In genomic region chr3:186880392-186880791, GRCh38 we compare ENCODE assay signal across 24 cellular contexts. TPM values are rescaled to one million over a fixed set of nuclear protein-coding genes. Genes with fewer than 3 reads are reported as not detected.
DNase-seq lines count a peak whose midpoint lies in the region; ATAC-seq, FAIRE-seq and TF ChIP-seq lines count a peak whose summit lies in the region.
"Had no signal": no experiment of that assay in that cellular context is flagged by ENCODE, and none has a peak within 500 bp of the region (broad histone marks: within the 10 kb centered on the region; RNA-seq: fewer than 3 reads in every experiment).

No MANE protein-coding gene starts in this region.

- intact Hi-C loops in natural killer cell (cut with micrococcal nuclease): loop anchor here (10.0 kb wide), 1 partner anchor 54 kb away; the partner anchor contains the start of gene ST6GAL1

- peak; percentile 33 to 58 for ATAC-seq in natural killer cell treated with Interleukin-12 subunit alpha and Interleukin-12 subunit beta and Interleukin-15 and Interleukin-18, amount 100 ng/mL, for 72 hours
- no peak for ATAC-seq in natural killer cell
- peak in 1 of 4 experiments; percentile 19 for ATAC-seq in T-cell (replicated peaks in 1 of 4)
- ATAC-seq in stimulated activated naive CD8-positive, alpha-beta T cell treated with anti-CD3 and anti-CD28 coated beads, Interleukin-15, amount 100 ng/mL, for 72 hours: peak; percentile 23

- peak overlapping the region; percentile 95 to 99 for H3K27ac Mint-ChIP-seq in natural killer cell treated with Interleukin-12 subunit alpha and Interleukin-12 subunit beta and Interleukin-15 and Interleukin-18, amount 100 ng/mL, for 72 hours
- H3K27ac Mint-ChIP-seq in natural killer cell: no peak overlapping the region
- H3K27ac Mint-ChIP-seq in T-cell: peak overlapping the region; percentile 80 to 85
- H3K27ac Mint-ChIP-seq in activated naive CD4-positive, alpha-beta T cell treated with anti-CD3 and anti-CD28 coated beads, Interleukin-2, amount 50 U/mL, for 24 hours: peak overlapping the region; percentile 48
- H3K27ac Mint-ChIP-seq in stimulated activated naive CD8-positive, alpha-beta T cell treated with anti-CD3 and anti-CD28 coated beads, Interleukin-15, amount 100 ng/mL, for 72 hours: peak overlapping the region in 1 of 2 donors; percentile 66
- H3K27ac Mint-ChIP-seq: H9, neural progenitor cell had no signal

- POLR2A ChIA-PET in T-cell (lab: Charles Lee): interaction anchor here in 1 of 2 donors (0.5 kb wide), 1 partner anchor 39 kb away, joined by 4 read pairs; no protein-coding TSS in a partner anchor

- TF ChIP-seq CTCF in natural killer cell (IDR thresholded peaks at IDR 0.05): no peak

- H3K4me3 Mint-ChIP-seq in natural killer cell treated with Interleukin-12 subunit alpha and Interleukin-12 subunit beta and Interleukin-15 and Interleukin-18, amount 100 ng/mL, for 72 hours: peak overlapping the region; percentile 68
- H3K4me3 Mint-ChIP-seq in natural killer cell (no peak overlapping the region), T-cell (peak overlapping the region in 2 of 3 donors; percentile 4 to 13)
- H3K4me3 Mint-ChIP-seq in activated naive CD4-positive, alpha-beta T cell treated with anti-CD3 and anti-CD28 coated beads, Interleukin-2, amount 50 U/mL, for 24 hours: no peak overlapping the region
- peak overlapping the region; percentile 5 to 55 for H3K4me3 Mint-ChIP-seq in stimulated activated naive CD8-positive, alpha-beta T cell treated with anti-CD3 and anti-CD28 coated beads, Interleukin-15, amount 100 ng/mL, for 72 hours
- H3K4me3 Mint-ChIP-seq: H9, neural progenitor cell had no signal

- peaks cover 6% of the 10 kb centered on the region for H3K36me3 Mint-ChIP-seq in natural killer cell treated with Interleukin-12 subunit alpha and Interleukin-12 subunit beta and Interleukin-15 and Interleukin-18, amount 100 ng/mL, for 72 hours
- H3K36me3 Mint-ChIP-seq in natural killer cell (no peaks in the 10 kb centered on the region), T-cell (peaks cover 8% of the 10 kb centered on the region)
- no peaks in the 10 kb centered on the region for H3K36me3 Mint-ChIP-seq in activated naive CD4-positive, alpha-beta T cell treated with anti-CD3 and anti-CD28 coated beads, Interleukin-2, amount 50 U/mL, for 24 hours
- H3K36me3 Mint-ChIP-seq: neural progenitor cell had no signal

- H3K9me3 Mint-ChIP-seq in natural killer cell treated with Interleukin-12 subunit alpha and Interleukin-12 subunit beta and Interleukin-15 and Interleukin-18, amount 100 ng/mL, for 72 hours: peaks cover 3% of the 10 kb centered on the region
- H3K9me3 Mint-ChIP-seq in natural killer cell: no peaks in the 10 kb centered on the region
- H3K9me3 Mint-ChIP-seq in T-cell: no peaks in the 10 kb centered on the region
- H3K9me3 Mint-ChIP-seq in activated naive CD4-positive, alpha-beta T cell treated with anti-CD3 and anti-CD28 coated beads, Interleukin-2, amount 50 U/mL, for 24 hours: no peaks in the 10 kb centered on the region
- H3K9me3 Mint-ChIP-seq in stimulated activated naive CD8-positive, alpha-beta T cell treated with anti-CD3 and anti-CD28 coated beads, Interleukin-15, amount 100 ng/mL, for 72 hours: peaks cover 0 to 5% of the 10 kb centered on the region in 2 donors

- no peak for TF ChIP-seq POLR2A in GM12892 (IDR thresholded peaks at IDR 0.05; ENCODE audit: low read depth, low read length)

- CTCF ChIA-PET in T-cell (lab: Charles Lee): interaction anchor here in 1 of 2 donors (0.9 to 1.0 kb wide), 2 partner anchors 31 to 36 kb away, joined by 3 read pairs; no protein-coding TSS in a partner anchor

- no peak for DNase-seq in natural killer cell treated with Interleukin-12 subunit alpha and Interleukin-12 subunit beta and Interleukin-15 and Interleukin-18, amount 100 ng/mL, for 72 hours (ENCODE audit: low spot score)
- DNase-seq in natural killer cell (no peak), T-cell (no peak), GM12892 (ENCODE audit: insufficient read length) (no peak), NCI-H510A treated with DMSO at 0.1 percent for 48 hours (lab: John Stamatoyannopoulos, UW) (no peak)
- DNase-seq in stimulated activated naive CD8-positive, alpha-beta T cell treated with anti-CD3 and anti-CD28 coated beads, Interleukin-15, amount 100 ng/mL, for 72 hours: no peak
- DNase-seq: activated CD4-positive, CD25-positive, alpha-beta regulatory T cell treated with anti-CD3 and anti-CD28 coated beads, Interleukin-2, amount 50 U/mL, for 72 hours; amniotic stem cell; Caco-2; dorsolateral prefrontal cortex; foreskin fibroblast; H9; left ventricle myocardium inferior; NCI-H1105 treated with DMSO at 0.1 percent for 48 hours; NCI-H2081; NCI-H446 treated with DMSO at 0.1 percent for 48 hours; NK-92 treated with Interleukin-12 subunit alpha and Interleukin-12 subunit beta, amount 100 ng/mL, for 24 hours; stimulated activated CD4-positive, alpha-beta T cell treated with anti-CD3 and anti-CD28 coated beads, Interleukin-2, amount 100 ng/mL, for 24 hours; stimulated activated naive CD4-positive, alpha-beta T cell treated with Interleukin-2 at 50 U/mL for 16 hours had no signal

- no peaks in the 10 kb centered on the region for H3K27me3 Mint-ChIP-seq in natural killer cell treated with Interleukin-12 subunit alpha and Interleukin-12 subunit beta and Interleukin-15 and Interleukin-18, amount 100 ng/mL, for 72 hours
- H3K27me3 Mint-ChIP-seq in natural killer cell (ENCODE audit: low read depth in 2 of 2) (no peaks in the 10 kb centered on the region), T-cell (no peaks in the 10 kb centered on the region)
- no peaks in the 10 kb centered on the region for H3K27me3 Mint-ChIP-seq in activated naive CD4-positive, alpha-beta T cell treated with anti-CD3 and anti-CD28 coated beads, Interleukin-2, amount 50 U/mL, for 24 hours
- H3K27me3 Mint-ChIP-seq in stimulated activated naive CD8-positive, alpha-beta T cell treated with anti-CD3 and anti-CD28 coated beads, Interleukin-15, amount 100 ng/mL, for 72 hours: no peaks in the 10 kb centered on the region

- FAIRE-seq in GM12892 (lab: Jason Lieb, UNC): no peak

- H3K4me1 Mint-ChIP-seq in natural killer cell treated with Interleukin-12 subunit alpha and Interleukin-12 subunit beta and Interleukin-15 and Interleukin-18, amount 100 ng/mL, for 72 hours (ENCODE audit: low read depth in 2 of 2): peaks cover 42 to 45% of the 10 kb centered on the region in 2 donors
- peaks cover 35 to 39% of the 10 kb centered on the region in 2 donors for H3K4me1 Mint-ChIP-seq in natural killer cell
- H3K4me1 Mint-ChIP-seq in T-cell: peaks cover 36 to 42% (median 40%) of the 10 kb centered on the region in 3 donors
- peaks cover 45% of the 10 kb centered on the region for H3K4me1 Mint-ChIP-seq in activated naive CD4-positive, alpha-beta T cell treated with anti-CD3 and anti-CD28 coated beads, Interleukin-2, amount 50 U/mL, for 24 hours
- H3K4me1 Mint-ChIP-seq in stimulated activated naive CD8-positive, alpha-beta T cell treated with anti-CD3 and anti-CD28 coated beads, Interleukin-15, amount 100 ng/mL, for 72 hours: peaks cover 46% of the 10 kb centered on the region
- H3K4me1 Mint-ChIP-seq: neural progenitor cell had no signal

RNA-seq across cellular contexts. Expression of gene ADIPOQ, which starts 37.9 kb away (rescaled TPM):
- total RNA-seq in natural killer cell treated with Interleukin-12 subunit alpha and Interleukin-12 subunit beta and Interleukin-15 and Interleukin-18, amount 100 ng/mL, for 72 hours: not detected
- total RNA-seq in natural killer cell (not detected), T-cell (not detected)
- not detected for polyA plus RNA-seq in GM12892 (2012; ENCODE audit: missing spikeins)
- total RNA-seq: Caco-2, cardiac muscle cell, Daoy, H9, prostate gland had no signal
- polyA plus RNA-seq: cardiac muscle cell had no signal

RNA-seq across cellular contexts. Expression of gene ST6GAL1, which starts 49.9 kb away (rescaled TPM):
- 100 to 1,000 TPM; 179 to 304 TPM for total RNA-seq in natural killer cell treated with Interleukin-12 subunit alpha and Interleukin-12 subunit beta and Interleukin-15 and Interleukin-18, amount 100 ng/mL, for 72 hours
- total RNA-seq in natural killer cell (100 to 1,000 TPM; 121 to 182 (median 146) TPM), T-cell (100 to 1,000 TPM; 148 to 237 (median 212) TPM)
- polyA plus RNA-seq in GM12892 (2012; ENCODE audit: missing spikeins): 127 TPM

Comparison
In these comparisons a context has a peak if more than half of its experiments do, and no peak if none do; other contexts are left out.
1. ATAC-seq: peak in natural killer cell treated with Interleukin-12 subunit alpha and Interleukin-12 subunit beta and Interleukin-15 and Interleukin-18, amount 100 ng/mL, for 72 hours (2 of 2) and stimulated activated naive CD8-positive, alpha-beta T cell treated with anti-CD3 and anti-CD28 coated beads, Interleukin-15, amount 100 ng/mL, for 72 hours (single experiment); none in natural killer cell (0 of 3).
2. H3K27ac Mint-ChIP-seq: peak in natural killer cell treated with Interleukin-12 subunit alpha and Interleukin-12 subunit beta and Interleukin-15 and Interleukin-18, amount 100 ng/mL, for 72 hours (2 of 2), T-cell (2 of 2) and activated naive CD4-positive, alpha-beta T cell treated with anti-CD3 and anti-CD28 coated beads, Interleukin-2, amount 50 U/mL, for 24 hours (single experiment); none in natural killer cell (0 of 2).
3. H3K4me3 Mint-ChIP-seq: peak in natural killer cell treated with Interleukin-12 subunit alpha and Interleukin-12 subunit beta and Interleukin-15 and Interleukin-18, amount 100 ng/mL, for 72 hours (single experiment), T-cell (2 of 3) and stimulated activated naive CD8-positive, alpha-beta T cell treated with anti-CD3 and anti-CD28 coated beads, Interleukin-15, amount 100 ng/mL, for 72 hours (2 of 2); none in natural killer cell (single experiment) and activated naive CD4-positive, alpha-beta T cell treated with anti-CD3 and anti-CD28 coated beads, Interleukin-2, amount 50 U/mL, for 24 hours (single experiment).